ENCODE assay signal across 20 cellular contexts in the genomic region with DNA sequence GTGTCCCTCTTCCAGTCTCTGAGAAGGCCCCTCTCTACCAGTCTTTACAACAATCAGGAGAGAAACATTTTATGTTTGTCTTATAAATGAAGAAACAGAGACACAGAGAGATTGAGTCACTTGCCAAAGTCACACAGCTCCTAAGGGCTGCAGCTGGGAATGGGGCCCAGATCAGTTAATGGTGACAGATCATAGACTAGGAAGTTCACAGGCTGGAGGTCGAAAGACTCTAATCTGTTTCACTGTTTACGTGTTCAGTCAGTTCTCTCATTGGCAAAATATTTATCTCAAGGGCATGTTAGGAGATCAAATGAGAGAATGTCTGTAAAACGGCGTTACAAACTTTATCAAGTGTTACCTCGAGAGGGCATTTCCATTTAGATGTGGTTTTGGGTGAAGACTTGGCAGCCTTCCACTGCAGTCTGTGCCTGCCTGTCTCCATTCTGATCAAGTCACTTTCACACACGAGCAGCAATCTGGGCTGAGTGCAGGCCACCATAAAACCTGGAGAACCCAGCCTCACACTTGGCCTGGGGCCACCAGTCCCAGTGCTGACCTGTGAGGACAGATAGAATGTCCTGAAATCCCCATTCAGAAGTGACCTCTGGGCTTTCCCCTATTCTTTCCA.
DNase-seq lines count a peak whose midpoint lies in the region; ATAC-seq and TF ChIP-seq lines count a peak whose summit lies in the region.
"Had no signal": no experiment of that assay in that cellular context is flagged by ENCODE, and none has a peak within 500 bp of the region (broad histone marks: within the 10 kb centered on the region; RNA-seq: fewer than 3 reads in every experiment).

No MANE protein-coding gene starts in this region.

- peaks cover 4% of the 10 kb centered on the region for H3K27me3 Mint-ChIP-seq in activated naive CD4-positive, alpha-beta T cell treated with anti-CD3 and anti-CD28 coated beads, Interleukin-2, amount 10 ng/mL, durations not matched to agents 7 days and 5 days
- no peaks in the 10 kb centered on the region for H3K27me3 Mint-ChIP-seq in activated T-cell treated with anti-CD3 and anti-CD28 coated beads, Interleukin-2, amount 50 U/mL, for 24 hours

- no peak overlapping the region for H3K4me3 ChIP-seq in left ventricle myocardium inferior
- H3K4me3 ChIP-seq: esophagus muscularis mucosa had no signal

- H3K36me3 Mint-ChIP-seq in activated naive CD4-positive, alpha-beta T cell treated with anti-CD3 and anti-CD28 coated beads, Interleukin-2, amount 10 ng/mL, durations not matched to agents 7 days and 5 days = no peaks in the 10 kb centered on the region
- no peaks in the 10 kb centered on the region for H3K36me3 Mint-ChIP-seq in activated T-cell treated with anti-CD3 and anti-CD28 coated beads, Interleukin-2, amount 50 U/mL, for 24 hours (ENCODE audit: low read depth)
- H3K36me3 Mint-ChIP-seq: activated naive CD4-positive, alpha-beta T cell treated with anti-CD3 and anti-CD28 coated beads, Interleukin-2, amount 50 U/mL, for 72 hours; natural killer cell treated with Interleukin-12 subunit alpha and Interleukin-12 subunit beta and Interleukin-15 and Interleukin-18, amount 100 ng/mL, for 72 hours had no signal

- H3K36me3 ChIP-seq in left ventricle myocardium inferior = no peaks in the 10 kb centered on the region
- H3K36me3 ChIP-seq: esophagus muscularis mucosa had no signal

- peaks cover 21% of the 10 kb centered on the region for H3K4me1 ChIP-seq in left ventricle myocardium inferior

- DNase-seq in Right ventricle myocardium superior (peak; percentile 45), left ventricle myocardium inferior (no peak), NCI-H1694 (lab: John Stamatoyannopoulos, UW) (peak; percentile 4), NCI-H510A (lab: John Stamatoyannopoulos, UW) (no peak), epidermal melanocyte (ENCODE audit: insufficient read length, low spot score) (no peak)
- DNase-seq in central memory CD4-positive, alpha-beta T cell = peak; percentile 19
- DNase-seq in activated naive CD4-positive, alpha-beta T cell treated with anti-CD3 and anti-CD28 coated beads, Interleukin-2, amount 10 ng/mL, durations not matched to agents 7 days and 5 days = no peak
- no peak for DNase-seq in activated T-cell treated with anti-CD3 and anti-CD28 coated beads, Interleukin-2, amount 50 U/mL, for 24 hours
- DNase-seq: activated CD4-positive, alpha-beta T cell treated with anti-CD3 and anti-CD28 coated beads for 48 hours; activated CD8-positive, alpha-beta memory T cell treated with anti-CD3 and anti-CD28 coated beads, Interleukin-2, amount 50 U/mL, for 48 hours; Calu3; mesenchymal stem cell; NCI-H2227 treated with DMSO at 0.1 percent for 48 hours; SHP77 treated with DMSO at 0.1 percent for 48 hours; T1000 had no signal

- ATAC-seq in Right ventricle myocardium superior (ENCODE audit: poor library complexity) = peak; percentile 42
- ATAC-seq: activated naive CD4-positive, alpha-beta T cell treated with anti-CD3 and anti-CD28 coated beads, Interleukin-2, amount 50 U/mL, for 72 hours; HepG2; natural killer cell treated with Interleukin-12 subunit alpha and Interleukin-12 subunit beta and Interleukin-15 and Interleukin-18, amount 100 ng/mL, for 72 hours had no signal

- CTCF ChIA-PET in activated naive CD4-positive, alpha-beta T cell treated with anti-CD3 and anti-CD28 coated beads, Interleukin-2, amount 10 ng/mL, durations not matched to agents 7 days and 5 days (lab: Charles Lee) = no interaction called here

- intact Hi-C loops in Right ventricle myocardium superior (cut with DNase I) = no loop called here
- intact Hi-C loops in left ventricle myocardium inferior (cut with micrococcal nuclease) = no loop called here

- no peak overlapping the region for H3K4me3 Mint-ChIP-seq in activated naive CD4-positive, alpha-beta T cell treated with anti-CD3 and anti-CD28 coated beads, Interleukin-2, amount 10 ng/mL, durations not matched to agents 7 days and 5 days
- no peak overlapping the region for H3K4me3 Mint-ChIP-seq in activated T-cell treated with anti-CD3 and anti-CD28 coated beads, Interleukin-2, amount 50 U/mL, for 24 hours
- H3K4me3 Mint-ChIP-seq: brain; natural killer cell treated with Interleukin-12 subunit alpha and Interleukin-12 subunit beta and Interleukin-15 and Interleukin-18, amount 100 ng/mL, for 72 hours had no signal

- no peaks in the 10 kb centered on the region for H3K9me3 Mint-ChIP-seq in activated naive CD4-positive, alpha-beta T cell treated with anti-CD3 and anti-CD28 coated beads, Interleukin-2, amount 10 ng/mL, durations not matched to agents 7 days and 5 days
- H3K9me3 Mint-ChIP-seq in activated T-cell treated with anti-CD3 and anti-CD28 coated beads, Interleukin-2, amount 50 U/mL, for 24 hours = no peaks in the 10 kb centered on the region
- H3K9me3 Mint-ChIP-seq: activated naive CD4-positive, alpha-beta T cell treated with anti-CD3 and anti-CD28 coated beads, Interleukin-2, amount 50 U/mL, for 72 hours; brain; natural killer cell treated with Interleukin-12 subunit alpha and Interleukin-12 subunit beta and Interleukin-15 and Interleukin-18, amount 100 ng/mL, for 72 hours had no signal

- no peak for TF ChIP-seq CTCF in left ventricle myocardium inferior (IDR thresholded peaks at IDR 0.05; ENCODE audit: borderline replicate concordance)

- H3K27ac ChIP-seq in left ventricle myocardium inferior (replicated peaks) = no peak overlapping the region
- H3K27ac ChIP-seq: esophagus muscularis mucosa had no signal

- peaks cover 5% of the 10 kb centered on the region for H3K4me1 Mint-ChIP-seq in activated naive CD4-positive, alpha-beta T cell treated with anti-CD3 and anti-CD28 coated beads, Interleukin-2, amount 10 ng/mL, durations not matched to agents 7 days and 5 days
- H3K4me1 Mint-ChIP-seq in activated T-cell treated with anti-CD3 and anti-CD28 coated beads, Interleukin-2, amount 50 U/mL, for 24 hours (ENCODE audit: low read depth) = peaks cover 9% of the 10 kb centered on the region

- no peak overlapping the region for H3K27ac Mint-ChIP-seq in activated naive CD4-positive, alpha-beta T cell treated with anti-CD3 and anti-CD28 coated beads, Interleukin-2, amount 10 ng/mL, durations not matched to agents 7 days and 5 days
- H3K27ac Mint-ChIP-seq in activated T-cell treated with anti-CD3 and anti-CD28 coated beads, Interleukin-2, amount 50 U/mL, for 24 hours = no peak overlapping the region
- H3K27ac Mint-ChIP-seq: activated naive CD4-positive, alpha-beta T cell treated with anti-CD3 and anti-CD28 coated beads, Interleukin-2, amount 50 U/mL, for 72 hours; natural killer cell treated with Interleukin-12 subunit alpha and Interleukin-12 subunit beta and Interleukin-15 and Interleukin-18, amount 100 ng/mL, for 72 hours had no signal

- H3K9me3 ChIP-seq in left ventricle myocardium inferior (replicated peaks) = no peaks in the 10 kb centered on the region
- H3K9me3 ChIP-seq: esophagus muscularis mucosa had no signal

- H3K27me3 ChIP-seq in left ventricle myocardium inferior (ENCODE audit: low read depth) = no peaks in the 10 kb centered on the region
- H3K27me3 ChIP-seq: esophagus muscularis mucosa had no signal

Comparison
In these comparisons a context has a peak if more than half of its experiments do, and no peak if none do; other contexts are left out.
1. DNase-seq: peak in Right ventricle myocardium superior (single experiment), NCI-H1694 (single experiment) and central memory CD4-positive, alpha-beta T cell (single experiment); none in left ventricle myocardium inferior (single experiment), NCI-H510A (single experiment), activated naive CD4-positive, alpha-beta T cell treated with anti-CD3 and anti-CD28 coated beads, Interleukin-2, amount 10 ng/mL, durations not matched to agents 7 days and 5 days (single experiment), activated T-cell treated with anti-CD3 and anti-CD28 coated beads, Interleukin-2, amount 50 U/mL, for 24 hours (single experiment) and epidermal melanocyte (single experiment).